In the genomic region with DNA sequence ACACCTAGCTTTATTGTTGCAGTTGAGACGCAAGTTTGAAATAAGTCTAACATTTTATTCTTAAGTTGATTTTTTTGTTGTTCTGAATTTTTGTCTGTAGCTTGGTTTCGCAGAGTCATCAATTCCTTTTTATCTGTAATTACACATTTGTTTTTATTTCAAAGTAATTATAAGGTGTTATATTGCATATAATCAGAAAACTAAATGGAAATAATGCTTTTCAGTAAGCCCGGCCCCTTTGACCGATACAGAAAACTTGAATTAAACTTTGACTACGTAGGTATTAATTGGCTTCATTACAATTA, we compare ENCODE assay signal across 9 cellular contexts. TPM values are rescaled to one million over a fixed set of nuclear protein-coding genes. Genes with fewer than 3 reads are reported as not detected.
DNase-seq lines count a peak whose midpoint lies in the region; ATAC-seq and TF ChIP-seq lines count a peak whose summit lies in the region.
"Had no signal": no experiment of that assay in that cellular context is flagged by ENCODE, and none has a peak within 500 bp of the region (broad histone marks: within the 10 kb centered on the region; RNA-seq: fewer than 3 reads in every experiment).

No MANE protein-coding gene starts in this region.

- peaks cover 23% of the 10 kb centered on the region for H3K36me3 Mint-ChIP-seq in activated T-cell treated with anti-CD3 and anti-CD28 coated beads, Interleukin-2, amount 50 U/mL, for 24 hours (ENCODE audit: low read depth)

- H3K4me1 Mint-ChIP-seq in activated T-cell treated with anti-CD3 and anti-CD28 coated beads, Interleukin-2, amount 50 U/mL, for 24 hours (ENCODE audit: low read depth): peaks cover 49% of the 10 kb centered on the region

- no peak for ATAC-seq in right lobe of liver

- TF ChIP-seq POLR2A in right lobe of liver (IDR thresholded peaks at IDR 0.05): no peak

- no peaks in the 10 kb centered on the region for H3K27me3 Mint-ChIP-seq in activated T-cell treated with anti-CD3 and anti-CD28 coated beads, Interleukin-2, amount 50 U/mL, for 24 hours

- no peaks in the 10 kb centered on the region for H3K9me3 ChIP-seq in right lobe of liver
- H3K9me3 ChIP-seq in tibial artery: no peaks in the 10 kb centered on the region

- H3K4me3 ChIP-seq in right lobe of liver (peak overlapping the region; percentile 71 to 87 (median 81)), tibial artery (peak overlapping the region; percentile 85 to 96)

- TF ChIP-seq CTCF in right lobe of liver (IDR thresholded peaks at IDR 0.05) (no peak), tibial artery (IDR thresholded peaks at IDR 0.05) (no peak)

- WGBS in right lobe of liver (ENCODE audit: insufficient coverage, low coverage, low lambda C conversion rate, missing lambda C conversion rate): 5% methylated on average over 5 of the region's 5 CpGs

- peak overlapping the region; percentile 97 for H3K4me3 Mint-ChIP-seq in activated T-cell treated with anti-CD3 and anti-CD28 coated beads, Interleukin-2, amount 50 U/mL, for 24 hours

- no peaks in the 10 kb centered on the region for H3K9me3 Mint-ChIP-seq in activated T-cell treated with anti-CD3 and anti-CD28 coated beads, Interleukin-2, amount 50 U/mL, for 24 hours

- intact Hi-C loops in right lobe of liver (cut with DNase I): no loop called here
- intact Hi-C loops in tibial artery (cut with DNase I; ENCODE audit: low total_unique reads): no loop called here

- H3K27ac Mint-ChIP-seq in activated T-cell treated with anti-CD3 and anti-CD28 coated beads, Interleukin-2, amount 50 U/mL, for 24 hours: peak overlapping the region; percentile 99

- H3K27ac ChIP-seq in angular gyrus (ENCODE audit: low read depth, low read length) (peak overlapping the region; percentile 95), right lobe of liver (peak overlapping the region in 2 of 3 donors; percentile 25 to 99), tibial artery (peak overlapping the region; percentile 97 to 99)

- H3K36me3 ChIP-seq in right lobe of liver (no peaks in the 10 kb centered on the region), tibial artery (no peaks in the 10 kb centered on the region)

- peaks cover 0 to 33% (median 12%) of the 10 kb centered on the region in 4 donors for H3K4me1 ChIP-seq in right lobe of liver
- peaks cover 0 to 25% (median 10%) of the 10 kb centered on the region in 4 donors for H3K4me1 ChIP-seq in tibial artery

- DNase-seq in activated T-cell treated with anti-CD3 and anti-CD28 coated beads, Interleukin-2, amount 50 U/mL, for 24 hours: no peak
- no peak for DNase-seq in activated T-cell treated with anti-CD3 and anti-CD28 coated beads, Interleukin-2, amount 50 U/mL, for 1 hour
- DNase-seq in right lobe of liver: no peak
- DNase-seq in tibial artery: no peak
- no peak for DNase-seq in epidermal melanocyte (ENCODE audit: insufficient read length, low spot score)
- no peak for DNase-seq in stimulated activated CD8-positive, alpha-beta memory T cell treated with anti-CD3 and anti-CD28 coated beads, Interleukin-4, amount 100 ng/mL, for 48 hours
- DNase-seq in pons (ENCODE audit: low spot score): no peak

- H3K27me3 ChIP-seq in right lobe of liver (no peaks in the 10 kb centered on the region), tibial artery (no peaks in the 10 kb centered on the region)

RNA-seq across cellular contexts. Expression of a gene that starts 2.1 kb away (rescaled TPM):
- total RNA-seq in right lobe of liver: 10 to 100 TPM in 5 of 6 experiments, 1 to 10 TPM in 1; 7.1 to 20.9 (median 15.7) TPM

RNA-seq across cellular contexts. Expression of a gene that starts 31.3 kb away (rescaled TPM):
- not detected for total RNA-seq in right lobe of liver
- total RNA-seq: lung microvascular endothelial cell had no signal
